In genomic region chr2:148615446-148615845, GRCh38 we compare ENCODE assay signal across 10 cellular contexts. TPM values are rescaled to one million over a fixed set of nuclear protein-coding genes. Genes with fewer than 3 reads are reported as not detected.
DNase-seq lines count a peak whose midpoint lies in the region; ATAC-seq and TF ChIP-seq lines count a peak whose summit lies in the region.
"Had no signal": no experiment of that assay in that cellular context is flagged by ENCODE, and none has a peak within 500 bp of the region (broad histone marks: within the 10 kb centered on the region; RNA-seq: fewer than 3 reads in every experiment).

No MANE protein-coding gene starts in this region.

- no peaks in the 10 kb centered on the region for H3K36me3 ChIP-seq in cardiac muscle cell
- no peaks in the 10 kb centered on the region for H3K36me3 ChIP-seq in mesodermal cell (ENCODE audit: control insufficient read depth, insufficient read depth, low read length)

- 78 to 88% methylated on average over 1 to 2 of the region's 3 CpGs for WGBS in mesodermal cell (ENCODE audit: insufficient coverage in 2 of 2), 2 experiments

- H3K27ac Mint-ChIP-seq in activated CD8-positive, alpha-beta memory T cell treated with anti-CD3 and anti-CD28 coated beads, Interleukin-2, amount 10 ng/mL, durations not matched to agents 7 days and 5 days: no peak overlapping the region

- H3K27me3 Mint-ChIP-seq in activated CD8-positive, alpha-beta memory T cell treated with anti-CD3 and anti-CD28 coated beads, Interleukin-2, amount 10 ng/mL, durations not matched to agents 7 days and 5 days: peaks cover 18% of the 10 kb centered on the region

- H3K4me1 ChIP-seq in cardiac muscle cell (ENCODE audit: low read depth) (peaks cover 28% of the 10 kb centered on the region), mesodermal cell (ENCODE audit: control insufficient read depth, insufficient read depth, low read length, poor library complexity, severe bottlenecking) (peaks cover 32% of the 10 kb centered on the region)

- H3K4me3 Mint-ChIP-seq in activated CD8-positive, alpha-beta memory T cell treated with anti-CD3 and anti-CD28 coated beads, Interleukin-2, amount 10 ng/mL, durations not matched to agents 7 days and 5 days: no peak overlapping the region

- CTCF ChIA-PET in activated CD8-positive, alpha-beta memory T cell treated with anti-CD3 and anti-CD28 coated beads, Interleukin-2, amount 10 ng/mL, durations not matched to agents 7 days and 5 days (lab: Charles Lee): interaction anchor here (1.1 kb wide), 2 partner anchors 9 to 28 kb away, joined by 3 read pairs; no protein-coding TSS in a partner anchor

- H3K9me3 ChIP-seq in cardiac muscle cell (ENCODE audit: low read depth) (no peaks in the 10 kb centered on the region), mesodermal cell (ENCODE audit: control insufficient read depth, low read length) (no peaks in the 10 kb centered on the region)

- peaks cover 14% of the 10 kb centered on the region for H3K4me1 Mint-ChIP-seq in activated CD8-positive, alpha-beta memory T cell treated with anti-CD3 and anti-CD28 coated beads, Interleukin-2, amount 10 ng/mL, durations not matched to agents 7 days and 5 days

- intact Hi-C loops in left cardiac atrium (cut with DNase I): no loop called here

- H3K36me3 Mint-ChIP-seq in activated CD8-positive, alpha-beta memory T cell treated with anti-CD3 and anti-CD28 coated beads, Interleukin-2, amount 10 ng/mL, durations not matched to agents 7 days and 5 days: peaks cover 2% of the 10 kb centered on the region

- no peak for ATAC-seq in left cardiac atrium
- no peak for ATAC-seq in activated CD8-positive, alpha-beta memory T cell treated with anti-CD3 and anti-CD28 coated beads, Interleukin-2, amount 10 ng/mL, durations not matched to agents 7 days and 5 days

- H3K4me3 ChIP-seq in cardiac muscle cell: no peak overlapping the region
- no peak overlapping the region for H3K4me3 ChIP-seq in choroid plexus epithelial cell (ENCODE audit: low read depth, low read length)
- no peak overlapping the region for H3K4me3 ChIP-seq in mesodermal cell (ENCODE audit: extremely low read depth, insufficient read depth, low read length, poor library complexity, severe bottlenecking)

- no peaks in the 10 kb centered on the region for H3K27me3 ChIP-seq in cardiac muscle cell

- DNase-seq in cardiac muscle cell (ENCODE audit: low read depth in 1 of 2, low spot score in 1 of 2) (peak in 1 of 2 donors; percentile 2), left cardiac atrium (no peak), choroid plexus epithelial cell (ENCODE audit: low read depth) (peak; percentile 23), DMS153 treated with DMSO at 0.1 percent for 48 hours (lab: John Stamatoyannopoulos, UW; ENCODE audit: unreplicated experiment) (no peak), NAMALWA (ENCODE audit: low spot score) (no peak)
- DNase-seq in activated CD8-positive, alpha-beta memory T cell treated with anti-CD3 and anti-CD28 coated beads, Interleukin-2, amount 10 ng/mL, durations not matched to agents 7 days and 5 days: no peak
- no peak for DNase-seq in activated naive CD4-positive, alpha-beta T cell treated with anti-CD3 and anti-CD28 coated beads, Interleukin-2, amount 50 U/mL, for 16 hours
- DNase-seq: GDM1 had no signal

- no peak for TF ChIP-seq CTCF in cardiac muscle cell (IDR thresholded peaks at IDR 0.05; ENCODE audit: low read depth, low read length)
- no peak for TF ChIP-seq CTCF in choroid plexus epithelial cell (conservative IDR thresholded peaks at IDR 0.05; ENCODE audit: low read depth, low read length)

- H3K27ac ChIP-seq in cardiac muscle cell: peak overlapping the region; percentile 80
- H3K27ac ChIP-seq in mesodermal cell (ENCODE audit: low read depth, low read length, severe bottlenecking): peak overlapping the region; percentile 87
- H3K27ac ChIP-seq: parathyroid adenoma had no signal

- H3K9me3 Mint-ChIP-seq in activated CD8-positive, alpha-beta memory T cell treated with anti-CD3 and anti-CD28 coated beads, Interleukin-2, amount 10 ng/mL, durations not matched to agents 7 days and 5 days (ENCODE audit: low read depth): no peaks in the 10 kb centered on the region

RNA-seq across cellular contexts. Expression of gene EPC2, which starts 29.1 kb away (rescaled TPM):
- 12.1 and 14.0 TPM in 2 replicates for total RNA-seq in cardiac muscle cell
- 2.1 and 2.4 TPM in 2 replicates for polyA plus RNA-seq in cardiac muscle cell
- 10 to 100 TPM; 19.1 to 22.3 TPM for total RNA-seq in left cardiac atrium
- polyA plus RNA-seq in mesodermal cell (2013, experiment 1 of 2): 16.1 TPM
- polyA plus RNA-seq in mesodermal cell (2013, experiment 2 of 2): 20.3 TPM
- 10 to 100 TPM; 19.4 to 21.8 TPM for total RNA-seq in activated CD8-positive, alpha-beta memory T cell treated with anti-CD3 and anti-CD28 coated beads, Interleukin-2, amount 10 ng/mL, durations not matched to agents 7 days and 5 days
